27 cellular contexts compared by ENCODE assay signal in genomic region chr18:46289931-46290330, GRCh38.
"Had no signal": no experiment of that assay in that cellular context is flagged by ENCODE, and none has a peak within 500 bp of the region (broad histone marks: within the 10 kb centered on the region; RNA-seq: fewer than 3 reads in every experiment).

No MANE protein-coding gene starts in this region.

- H3K4me1 Mint-ChIP-seq: stimulated activated effector memory CD8-positive, alpha-beta T cell treated with anti-CD3 and anti-CD28 coated beads, Interleukin-12 subunit alpha, Interleukin-12 subunit beta, amount 100 ng/mL, for 72 hours had no signal

- H3K4me1 ChIP-seq: lower lobe of right lung, tibial artery, uterus had no signal

- H3K36me3 ChIP-seq: left lung, lower lobe of right lung, ovary, suprapubic skin, thoracic aorta, tibial artery, uterus had no signal

- H3K36me3 Mint-ChIP-seq: mesothelial cell of epicardium; naive B cell; natural killer cell; stimulated activated effector memory CD8-positive, alpha-beta T cell treated with anti-CD3 and anti-CD28 coated beads, Interleukin-12 subunit alpha, Interleukin-12 subunit beta, amount 100 ng/mL, for 72 hours had no signal

- H3K9me3 ChIP-seq: left lung, lower lobe of right lung, ovary, suprapubic skin, thoracic aorta, tibial artery, uterus had no signal

- H3K4me3 ChIP-seq: left lung, lower lobe of right lung, ovary, skin epidermis, suprapubic skin, thoracic aorta, tibial artery, uterus had no signal

- H3K4me3 Mint-ChIP-seq: mesothelial cell of epicardium; naive B cell; natural killer cell; stimulated activated effector memory CD8-positive, alpha-beta T cell treated with anti-CD3 and anti-CD28 coated beads, Interleukin-12 subunit alpha, Interleukin-12 subunit beta, amount 100 ng/mL, for 72 hours; stimulated activated naive CD8-positive, alpha-beta T cell treated with anti-CD3 and anti-CD28 coated beads, Interleukin-15, Interleukin-2, amounts not matched to agents 100 ng/mL and 50 ng/mL, for 24 hours had no signal

- H3K27ac Mint-ChIP-seq: mesothelial cell of epicardium; natural killer cell; progenitor cell of endocrine pancreas; stimulated activated effector memory CD8-positive, alpha-beta T cell treated with anti-CD3 and anti-CD28 coated beads, Interleukin-12 subunit alpha, Interleukin-12 subunit beta, amount 100 ng/mL, for 72 hours; stimulated activated naive CD8-positive, alpha-beta T cell treated with anti-CD3 and anti-CD28 coated beads, Interleukin-15, Interleukin-2, amounts not matched to agents 100 ng/mL and 50 ng/mL, for 24 hours had no signal

- DNase-seq: hippocampal formation; kidney; left colon; left lung; lower lobe of right lung; mammary epithelial cell; mesenchymal stem cell; naive B cell; natural killer cell; ovary; right cardiac atrium; stimulated activated CD4-positive, alpha-beta T cell treated with anti-CD3 and anti-CD28 coated beads, Interleukin-12 subunit alpha, Interleukin-12 subunit beta, amount 100 ng/mL, for 4 hours; stimulated activated CD4-positive, alpha-beta T cell treated with anti-CD3 and anti-CD28 coated beads, Interleukin-15, amount 100 ng/mL, for 24 hours; stimulated activated CD4-positive, alpha-beta T cell treated with anti-CD3 and anti-CD28 coated beads, Interleukin-2, amount 100 ng/mL, for 24 hours; stimulated activated CD4-positive, alpha-beta T cell treated with anti-CD3 and anti-CD28 coated beads, Interleukin-4, amount 100 ng/mL, for 1 hour; stimulated activated naive CD4-positive, alpha-beta T cell; tibial artery; trophoblast cell; uterus had no signal

- H3K9me3 Mint-ChIP-seq: mesothelial cell of epicardium; naive B cell; natural killer cell; stimulated activated effector memory CD8-positive, alpha-beta T cell treated with anti-CD3 and anti-CD28 coated beads, Interleukin-12 subunit alpha, Interleukin-12 subunit beta, amount 100 ng/mL, for 72 hours; stimulated activated naive CD8-positive, alpha-beta T cell treated with anti-CD3 and anti-CD28 coated beads, Interleukin-15, Interleukin-2, amounts not matched to agents 100 ng/mL and 50 ng/mL, for 24 hours had no signal

- H3K27ac ChIP-seq: left lung, lower lobe of right lung, ovary, skin epidermis, suprapubic skin, thoracic aorta, tibial artery, uterus had no signal

- H3K27me3 ChIP-seq: left lung, ovary, suprapubic skin, tibial artery, uterus had no signal

- ATAC-seq: left colon; left lung; lower lobe of right lung; natural killer cell; sciatic nerve; stimulated activated effector memory CD8-positive, alpha-beta T cell treated with anti-CD3 and anti-CD28 coated beads, Interleukin-12 subunit alpha, Interleukin-12 subunit beta, amount 100 ng/mL, for 72 hours had no signal

- H3K27me3 Mint-ChIP-seq: naive B cell; progenitor cell of endocrine pancreas; stimulated activated naive CD8-positive, alpha-beta T cell treated with anti-CD3 and anti-CD28 coated beads, Interleukin-15, Interleukin-2, amounts not matched to agents 100 ng/mL and 50 ng/mL, for 24 hours had no signal
